29 cellular contexts compared by ENCODE assay signal in genomic region chr2:188256420-188256819, GRCh38. TPM values are rescaled to one million over a fixed set of nuclear protein-coding genes. Genes with fewer than 3 reads are reported as not detected.
"Had no signal": no experiment of that assay in that cellular context is flagged by ENCODE, and none has a peak within 500 bp of the region (broad histone marks: within the 10 kb centered on the region; RNA-seq: fewer than 3 reads in every experiment).

No MANE protein-coding gene starts in this region.

- H3K36me3 ChIP-seq: lower lobe of right lung, neural progenitor cell, neutrophil, ovary, tibial nerve, upper lobe of left lung, vagina had no signal

- H3K4me2 ChIP-seq: neural progenitor cell had no signal

- H2AFZ ChIP-seq: neural progenitor cell had no signal

- H3K27ac ChIP-seq: lower lobe of right lung, neural progenitor cell, neutrophil, ovary, tibial nerve, upper lobe of left lung, vagina had no signal

- H3K9me3 ChIP-seq: lower lobe of right lung, neutrophil, ovary, tibial nerve, upper lobe of left lung had no signal

- ATAC-seq: left cardiac atrium; left lobe of liver; lower lobe of right lung; natural killer cell; right cardiac atrium; sciatic nerve; stimulated activated memory B cell treated with anti-CD40 and anti-IgM and Interleukin-4, amounts not matched to agents 10 μg/mL and 1 μg/mL and 100 μg/mL, for 72 hours; stimulated activated naive CD8-positive, alpha-beta T cell treated with anti-CD3 and anti-CD28 coated beads, Interleukin-15, amount 100 ng/mL, for 72 hours had no signal

- H3K4me3 ChIP-seq: lower lobe of right lung, neural progenitor cell, ovary, tibial nerve, upper lobe of left lung, vagina had no signal

- H3K9ac ChIP-seq: neural progenitor cell had no signal

- DNase-seq: hippocampal formation; kidney glomerular epithelial cell; left cardiac atrium; lower lobe of right lung; mammary epithelial cell; mesenchymal stem cell; naive B cell; natural killer cell; nephron progenitor cell; occipital lobe; ovary; retina; right cardiac atrium; small intestine; stimulated activated CD4-positive, alpha-beta T cell treated with anti-CD3 and anti-CD28 coated beads, Interleukin-1b, Interleukin-23, amount 100 ng/mL, for 48 hours; stimulated activated CD4-positive, alpha-beta T cell treated with anti-CD3 and anti-CD28 coated beads, Interleukin-2, amount 100 ng/mL, for 48 hours; stimulated activated CD4-positive, alpha-beta T cell treated with anti-CD3 and anti-CD28 coated beads, Interleukin-4, amount 100 ng/mL, for 4 hours; stimulated activated CD8-positive, alpha-beta memory T cell treated with anti-CD3 and anti-CD28 coated beads, Interleukin-4, amount 100 ng/mL, for 48 hours; stimulated activated naive CD4-positive, alpha-beta T cell treated with Interleukin-2 at 50 U/mL for 16 hours; stimulated activated naive CD8-positive, alpha-beta T cell treated with anti-CD3 and anti-CD28 coated beads, Interleukin-15, amount 100 ng/mL, for 72 hours; substantia nigra; upper lobe of left lung had no signal

- H3K4me1 ChIP-seq: lower lobe of right lung, neural progenitor cell, tibial nerve, upper lobe of left lung, vagina had no signal

- H3K27me3 ChIP-seq: neural progenitor cell, neutrophil, ovary, tibial nerve, upper lobe of left lung, vagina had no signal

RNA-seq across cellular contexts. Expression of gene GULP1, which starts 35.3 kb away (rescaled TPM):
- total RNA-seq: natural killer cell had no signal
